In the genomic region with DNA sequence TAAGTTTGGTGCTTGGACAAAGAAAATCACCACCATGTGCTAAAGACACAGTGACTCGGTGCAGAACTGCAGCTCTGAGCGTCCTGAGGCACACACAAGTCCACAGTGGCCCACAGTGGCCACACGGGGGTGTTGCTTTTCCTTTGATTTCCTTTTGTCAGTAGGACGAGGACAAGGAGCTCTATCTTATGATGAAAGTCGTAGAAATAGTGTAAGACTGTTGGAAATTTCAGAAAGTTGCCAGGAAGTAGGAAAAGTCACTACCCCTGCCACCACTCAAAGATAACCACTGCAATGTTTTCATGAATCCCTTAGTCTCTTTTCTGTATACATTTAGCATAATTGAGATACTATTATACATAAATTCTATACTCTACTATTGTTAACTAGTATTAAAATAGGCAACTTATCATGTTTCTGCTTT, we compare ENCODE assay signal across 8 cellular contexts.
DNase-seq lines count a peak whose midpoint lies in the region; ATAC-seq and TF ChIP-seq lines count a peak whose summit lies in the region.

No MANE protein-coding gene starts in this region.

- H3K36me3 Mint-ChIP-seq in CD4-positive, alpha-beta T cell (ENCODE audit: low read depth), result no peaks in the 10 kb centered on the region

- H3K9me3 Mint-ChIP-seq in CD4-positive, alpha-beta T cell, result no peaks in the 10 kb centered on the region

- H3K4me3 ChIP-seq in HFF-Myc (replicated peaks; ENCODE audit: low read depth, low read length) (no peak overlapping the region), SU-DHL-6 (ENCODE audit: insufficient read depth, low read length, poor library complexity, severe bottlenecking) (no peak overlapping the region)

- H3K36me3 ChIP-seq in SU-DHL-6 (ENCODE audit: low read length), result no peaks in the 10 kb centered on the region; the same call in 1 of the 2 replicates

- no peak overlapping the region for H3K4me3 Mint-ChIP-seq in CD4-positive, alpha-beta T cell

- H2AFZ ChIP-seq in SU-DHL-6 (ENCODE audit: low read depth, low read length, severe bottlenecking), result no peak overlapping the region

- no peak overlapping the region for H3K9ac ChIP-seq in SU-DHL-6 (ENCODE audit: low read length)

- H3K27me3 ChIP-seq in SU-DHL-6 (ENCODE audit: low read length), result no peaks in the 10 kb centered on the region
- H3K27me3 ChIP-seq in CD4-positive, alpha-beta T cell (ENCODE audit: control insufficient read depth, insufficient read depth, low read length), result no peaks in the 10 kb centered on the region

- H3K79me2 ChIP-seq in SU-DHL-6 (ENCODE audit: insufficient read depth, low read length), result no peaks in the 10 kb centered on the region

- DNase-seq in COLO668 (lab: John Stamatoyannopoulos, UW; ENCODE audit: unreplicated experiment), result peak; percentile 63
- DNase-seq in HFF-Myc (ENCODE audit: extremely low read depth, low read depth), result peak; percentile 31
- DNase-seq in globus pallidus (ENCODE audit: low spot score), result peak; percentile 41
- peak in 8 of 10 donors; percentile 34 to 93 (median 70) for DNase-seq in posterior cingulate gyrus
- DNase-seq in CD4-positive, alpha-beta T cell, result no peak

- H3K27ac Mint-ChIP-seq in CD4-positive, alpha-beta T cell, result no peak overlapping the region

- H3K9me2 ChIP-seq in SU-DHL-6 (replicated peaks; ENCODE audit: insufficient read depth, low read length), result no peaks in the 10 kb centered on the region

- no peak overlapping the region for H3K4me2 ChIP-seq in SU-DHL-6 (ENCODE audit: low read depth, low read length, poor library complexity, severe bottlenecking)

- POLR2A ChIA-PET in CD4-positive, alpha-beta T cell (lab: Charles Lee), result no interaction called here

- H3K9me3 ChIP-seq in SU-DHL-6 (ENCODE audit: insufficient read depth, low read length), result no peaks in the 10 kb centered on the region
- H3K9me3 ChIP-seq in CD4-positive, alpha-beta T cell (ENCODE audit: control insufficient read depth, low read length), result no peaks in the 10 kb centered on the region

- intact Hi-C loops in posterior cingulate gyrus (cut with DNase I), result loop anchor here (10.0 kb wide), 1 partner anchor 379 kb away; no protein-coding TSS in a partner anchor
- intact Hi-C loops in CD4-positive, alpha-beta T cell (cut with DNase I, micrococcal nuclease), result no loop called here

- no peaks in the 10 kb centered on the region for H3F3A ChIP-seq in SU-DHL-6 (ENCODE audit: insufficient read depth)

- CTCF ChIA-PET in CD4-positive, alpha-beta T cell (lab: Charles Lee), result no interaction called here

- no peak overlapping the region for H3K27ac ChIP-seq in SU-DHL-6 (ENCODE audit: low read depth, low read length)
- no peak overlapping the region for H3K27ac ChIP-seq in CD4-positive, alpha-beta T cell (ENCODE audit: low read depth, low read length)

- no peaks in the 10 kb centered on the region for H3K4me1 Mint-ChIP-seq in CD4-positive, alpha-beta T cell (ENCODE audit: low read depth)

- peak; percentile 68 for TF ChIP-seq CTCF in HFF-Myc (IDR thresholded peaks at IDR 0.05; ENCODE audit: low read depth, low read length, missing control alignments)
- TF ChIP-seq CTCF in SU-DHL-6 (IDR thresholded peaks at IDR 0.05; ENCODE audit: insufficient read depth, low read length, poor library complexity, severe bottlenecking), result peak; percentile 34
- no peak for TF ChIP-seq CTCF in CD4-positive, alpha-beta T cell (IDR thresholded peaks at IDR 0.05)

- no peaks in the 10 kb centered on the region for H3K27me3 Mint-ChIP-seq in CD4-positive, alpha-beta T cell

- H4K20me1 ChIP-seq in SU-DHL-6 (ENCODE audit: low read depth, low read length), result no peaks in the 10 kb centered on the region

- no peak for ATAC-seq in HG03457 (IDR thresholded peaks at IDR 0.05; ENCODE audit: unreplicated experiment)
- ATAC-seq in CD4-positive, alpha-beta T cell (ENCODE audit: poor library complexity), result no peak
- no peak for ATAC-seq in HG02763 (IDR thresholded peaks at IDR 0.05; ENCODE audit: unreplicated experiment)

Comparison
In these comparisons a context has a peak if more than half of its experiments do, and no peak if none do; other contexts are left out.
1. DNase-seq: peak in COLO668 (single experiment), HFF-Myc (single experiment), globus pallidus (single experiment) and posterior cingulate gyrus (8 of 10); none in CD4-positive, alpha-beta T cell (0 of 10).